ENCODE assay signal across 22 cellular contexts in the genomic region with DNA sequence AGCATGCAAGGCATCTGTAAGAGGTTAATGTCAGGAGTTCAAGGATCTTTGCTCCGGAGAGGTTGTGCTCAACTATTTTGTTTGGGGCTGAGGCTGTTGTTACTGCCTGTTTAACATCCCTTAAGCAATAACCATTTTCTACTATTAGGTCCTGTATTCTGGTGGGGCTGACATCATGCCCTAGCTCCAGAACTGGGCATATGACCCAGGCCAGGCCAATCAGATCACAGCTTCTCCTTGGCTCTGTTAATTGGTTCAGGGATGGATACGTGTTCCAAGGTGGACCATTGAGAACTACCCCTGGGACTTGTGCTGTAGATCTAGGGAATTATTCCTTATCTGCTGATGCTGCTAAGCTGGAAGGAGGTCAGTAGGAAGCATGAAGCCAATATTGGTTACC.
"Had no signal": no experiment of that assay in that cellular context is flagged by ENCODE, and none has a peak within 500 bp of the region (broad histone marks: within the 10 kb centered on the region; RNA-seq: fewer than 3 reads in every experiment).

No MANE protein-coding gene starts in this region.

- H3K27me3 ChIP-seq: ovary, right atrium auricular region, sigmoid colon, testis, tibial nerve, upper lobe of right lung, vagina had no signal

- H3K36me3 ChIP-seq: heart right ventricle, neutrophil, ovary, right atrium auricular region, sigmoid colon, tibial nerve, upper lobe of right lung, vagina had no signal

- ATAC-seq: heart right ventricle; left lobe of liver; mucosa of descending colon; naive thymus-derived CD8-positive, alpha-beta T cell; stimulated activated naive B cell treated with anti-CD40 and anti-IgM and Interleukin-4, amounts not matched to agents 10 μg/mL and 1 μg/mL and 100 μg/mL, for 72 hours; stimulated activated naive CD8-positive, alpha-beta T cell treated with anti-CD3 and anti-CD28 coated beads, Interleukin-15, amount 100 ng/mL, for 72 hours; upper lobe of right lung had no signal

- H3K9me3 ChIP-seq: heart right ventricle, mucosa of descending colon, neutrophil, ovary, right atrium auricular region, sigmoid colon, testis, tibial nerve, upper lobe of right lung, vagina had no signal

- H3K4me3 ChIP-seq: coronary artery, heart right ventricle, mucosa of descending colon, ovary, right atrium auricular region, sigmoid colon, skin epidermis, testis, tibial nerve, upper lobe of right lung, vagina had no signal

- DNase-seq: effector CD4-positive, alpha-beta T cell; heart right ventricle; hypothalamus; islet precursor cell; mammary epithelial cell; mucosa of descending colon; naive thymus-derived CD8-positive, alpha-beta T cell; ovary; sigmoid colon; stimulated activated CD4-positive, alpha-beta T cell treated with anti-CD3 and anti-CD28 coated beads, Interleukin-2, amount 100 ng/mL, for 24 hours; stimulated activated CD4-positive, alpha-beta T cell treated with anti-CD3 and anti-CD28 coated beads, Interleukin-4, amount 100 ng/mL, for 4 hours; stimulated activated naive B cell treated with anti-CD40 and anti-IgM and Interleukin-4, amounts not matched to agents 10 μg/mL and 1 μg/mL and 100 μg/mL, for 72 hours; stimulated activated naive CD8-positive, alpha-beta T cell treated with anti-CD3 and anti-CD28 coated beads, Interleukin-15, amount 100 ng/mL, for 72 hours; testis; upper lobe of right lung had no signal

- H3K27ac ChIP-seq: coronary artery, heart right ventricle, neutrophil, ovary, right atrium auricular region, sigmoid colon, skin epidermis, testis, tibial nerve, upper lobe of right lung, vagina had no signal
